Comparison of ENCODE assay signal across 8 cellular contexts in genomic region chr15:50686468-50687301, GRCh38. TPM values are rescaled to one million over a fixed set of nuclear protein-coding genes. Genes with fewer than 3 reads are reported as not detected.
A peak's percentile ranks its signal among the peaks of the same experiment; 100 is the strongest.
DNase-seq lines count a peak whose midpoint lies in the region; ATAC-seq, FAIRE-seq and TF ChIP-seq lines count a peak whose summit lies in the region.

Gene TRPM7 (minus strand): TSS chr15:50686797. CDS start chr15:50686533, 264 bp downstream.

- H3K9ac ChIP-seq in astrocyte (ENCODE audit: low read length), result peak within 1 kb of the TSS; percentile 95

- no peaks in the 10 kb centered on the region for H3K27me3 Mint-ChIP-seq in astrocyte (ENCODE audit: low read depth, unreplicated experiment)

- TF ChIP-seq CTCF in astrocyte (IDR thresholded peaks at IDR 0.05; ENCODE audit: insufficient read depth, low read depth, low read length), result no peak

- peaks cover 2% of the 10 kb centered on the region for H3K36me3 Mint-ChIP-seq in astrocyte (ENCODE audit: low read depth, unreplicated experiment)

- H3K4me1 ChIP-seq in astrocyte (ENCODE audit: insufficient read depth, low read length), result peaks cover 12% of the 10 kb centered on the region

- H4K20me1 ChIP-seq in astrocyte (ENCODE audit: insufficient read depth, low read length), result peaks cover 42% of the 10 kb centered on the region

- peak within 1 kb of the TSS; percentile 90 for H3K27ac ChIP-seq in astrocyte (ENCODE audit: low read depth, low read length)

- peaks cover 12% of the 10 kb centered on the region for H3K4me1 Mint-ChIP-seq in astrocyte (ENCODE audit: low read depth, unreplicated experiment)

- H3K4me3 ChIP-seq in astrocyte (ENCODE audit: insufficient read depth, low read depth, low read length), result peak within 1 kb of the TSS; percentile 94

- peaks cover 48% of the 10 kb centered on the region for H3K79me2 ChIP-seq in astrocyte (ENCODE audit: insufficient read depth, low read length)

- H3K36me3 ChIP-seq in astrocyte (ENCODE audit: insufficient read depth, low read length), result peaks cover 2% of the 10 kb centered on the region

- ATAC-seq in GM18499 (IDR thresholded peaks at IDR 0.05; ENCODE audit: insufficient read depth, unreplicated experiment) (peak; percentile 53), HG02885 (IDR thresholded peaks at IDR 0.05; ENCODE audit: poor library complexity, unreplicated experiment) (peak; percentile 85)

- peak; percentile 57 for DNase-seq in NCI-H2029 (lab: John Stamatoyannopoulos, UW)
- peak; percentile 81 for DNase-seq in T-helper 22 cell (ENCODE audit: low read depth)
- DNase-seq in astrocyte (ENCODE audit: low read depth), result peak; percentile 76
- peak; percentile 89 for DNase-seq in hepatic stellate cell (ENCODE audit: low spot score)
- peak; percentile 95 for DNase-seq in retina
- DNase-seq in OCI-M2 (lab: John Stamatoyannopoulos, UW; ENCODE audit: unreplicated experiment), result no peak

- H2AFZ ChIP-seq in astrocyte (ENCODE audit: low read depth, low read length), result peak within 1 kb of the TSS; percentile 93

- H3K9me3 ChIP-seq in astrocyte (ENCODE audit: insufficient read depth, low read depth, low read length), result no peaks in the 10 kb centered on the region

- no peak for FAIRE-seq in astrocyte (lab: Jason Lieb, UNC)

- peak within 1 kb of the TSS; percentile 94 for H3K27ac Mint-ChIP-seq in astrocyte (ENCODE audit: unreplicated experiment)

- no peaks in the 10 kb centered on the region for H3K9me3 Mint-ChIP-seq in astrocyte (ENCODE audit: unreplicated experiment)

- H3K4me3 Mint-ChIP-seq in astrocyte (ENCODE audit: unreplicated experiment), result peak within 1 kb of the TSS; percentile 99

- peak within 1 kb of the TSS; percentile 95 for H3K4me2 ChIP-seq in astrocyte (ENCODE audit: low read length)

- no peaks in the 10 kb centered on the region for H3K27me3 ChIP-seq in astrocyte (ENCODE audit: insufficient read depth, low read length)

RNA-seq across cellular contexts. Expression of gene TRPM7, which starts in this region (rescaled TPM):
- 27.8 and 29.3 TPM in 2 replicates for total RNA-seq in astrocyte
